In genomic region chr2:219249203-219249980, GRCh38 we compare ENCODE assay signal across 8 cellular contexts. TPM values are rescaled to one million over a fixed set of nuclear protein-coding genes. Genes with fewer than 3 reads are reported as not detected.
DNase-seq lines count a peak whose midpoint lies in the region; ATAC-seq and TF ChIP-seq lines count a peak whose summit lies in the region.

No MANE protein-coding gene starts in this region.

- intact Hi-C loops in adrenal gland (cut with DNase I) (loop anchor here (10.0 kb wide), 1 partner anchor 45 kb away; no protein-coding TSS in a partner anchor), heart left ventricle (cut with DNase I) (loop anchor here in 2 of 10 donors (5.0 to 10.0 kb wide), 2 partner anchors 43 to 45 kb away; no protein-coding TSS in a partner anchor), prostate gland (cut with DNase I) (no loop called here)

- peaks cover 38% of the 10 kb centered on the region for H3K79me2 ChIP-seq in OCI-LY3 (ENCODE audit: low read length)

- peak overlapping the region; percentile 62 for H3K9ac ChIP-seq in OCI-LY3 (ENCODE audit: low read length)

- peaks cover 26 to 79% (median 58%) of the 10 kb centered on the region in 4 donors for H3K4me1 Mint-ChIP-seq in CD4-positive, CD25-positive, alpha-beta regulatory T cell

- peak overlapping the region; percentile 94 for H3K27ac ChIP-seq in CD4-positive, CD25-positive, alpha-beta regulatory T cell (ENCODE audit: insufficient read depth, low read length, poor library complexity, severe bottlenecking)
- H3K27ac ChIP-seq in OCI-LY3 (ENCODE audit: low read length) (peak overlapping the region; percentile 94), adrenal gland (peak overlapping the region; percentile 29 to 90 (median 71)), heart left ventricle (peak overlapping the region; percentile 58 to 95 (median 77)), prostate gland (peak overlapping the region; percentile 86 to 94)

- no peak for ATAC-seq in CD4-positive, CD25-positive, alpha-beta regulatory T cell (ENCODE audit: low read depth in 2 of 2)
- ATAC-seq in GM19043 (IDR thresholded peaks at IDR 0.05; ENCODE audit: low read depth, unreplicated experiment): peak; percentile 41
- ATAC-seq in HG03558 (IDR thresholded peaks at IDR 0.05; ENCODE audit: extremely low read depth, unreplicated experiment): peak; percentile 30
- ATAC-seq in heart left ventricle: peak; percentile 32 to 61 (median 44)

- H4K20me1 ChIP-seq in OCI-LY3 (ENCODE audit: insufficient read depth, low read length): no peaks in the 10 kb centered on the region

- peak overlapping the region; percentile 96 to 100 (median 98) for H3K4me3 Mint-ChIP-seq in CD4-positive, CD25-positive, alpha-beta regulatory T cell

- WGBS in adrenal gland, 4 donors: 29 to 63% (median 33%) methylated on average over 2 to 7 of the region's 7 CpGs
- 29 to 37% (median 33%) methylated on average over 5 to 7 of the region's 7 CpGs for WGBS in heart left ventricle, 4 donors
- 13% methylated on average over 7 of the region's 7 CpGs for WGBS in prostate gland

- no peaks in the 10 kb centered on the region for H3K27me3 ChIP-seq in CD4-positive, CD25-positive, alpha-beta regulatory T cell (ENCODE audit: control insufficient read depth, insufficient read depth, low read length)
- H3K27me3 ChIP-seq in OCI-LY3 (ENCODE audit: low read depth, low read length): no peaks in the 10 kb centered on the region
- H3K27me3 ChIP-seq in adrenal gland: no peaks in the 10 kb centered on the region
- peaks cover 0 to 5% (median 0%) of the 10 kb centered on the region in 9 donors for H3K27me3 ChIP-seq in heart left ventricle
- H3K27me3 ChIP-seq in prostate gland (replicated peaks; ENCODE audit: insufficient read depth): no peaks in the 10 kb centered on the region

- peaks cover 0 to 2% (median 0%) of the 10 kb centered on the region in 7 donors for H3K9me3 Mint-ChIP-seq in CD4-positive, CD25-positive, alpha-beta regulatory T cell

- TF ChIP-seq POLR2A in adrenal gland (IDR thresholded peaks at IDR 0.05): peak; percentile 23 to 65
- TF ChIP-seq POLR2A in heart left ventricle (IDR thresholded peaks at IDR 0.05): no peak
- peak; percentile 58 for TF ChIP-seq POLR2A in prostate gland (IDR thresholded peaks at IDR 0.05)

- peaks cover 6% of the 10 kb centered on the region for H3K27me3 Mint-ChIP-seq in CD4-positive, CD25-positive, alpha-beta regulatory T cell

- H2AFZ ChIP-seq in OCI-LY3 (ENCODE audit: low read depth, low read length): no peak overlapping the region

- peak overlapping the region; percentile 84 for H3K4me3 ChIP-seq in CD4-positive, CD25-positive, alpha-beta regulatory T cell (ENCODE audit: low read depth, low read length)
- peak overlapping the region; percentile 70 for H3K4me3 ChIP-seq in OCI-LY3 (ENCODE audit: low read length)
- no peak overlapping the region for H3K4me3 ChIP-seq in adrenal gland
- H3K4me3 ChIP-seq in heart left ventricle: peak overlapping the region in 5 of 12 donors; percentile 4 to 42 (median 10)
- no peak overlapping the region for H3K4me3 ChIP-seq in prostate gland

- H3K4me2 ChIP-seq in OCI-LY3 (ENCODE audit: low read length): peak overlapping the region; percentile 94

- H3K36me3 Mint-ChIP-seq in CD4-positive, CD25-positive, alpha-beta regulatory T cell: peaks cover 37% of the 10 kb centered on the region

- H3K36me3 ChIP-seq in CD4-positive, CD25-positive, alpha-beta regulatory T cell (ENCODE audit: control insufficient read depth, insufficient read depth, low read length): peaks cover 32% of the 10 kb centered on the region
- H3K36me3 ChIP-seq in OCI-LY3 (replicated peaks; ENCODE audit: low read depth, low read length) (peaks cover 18% of the 10 kb centered on the region), adrenal gland (replicated peaks in 1 of 2) (peaks cover 0 to 17% of the 10 kb centered on the region in 2 donors), heart left ventricle (peaks cover 0 to 41% (median 29%) of the 10 kb centered on the region in 9 donors), prostate gland (no peaks in the 10 kb centered on the region)

- TF ChIP-seq CTCF in OCI-LY3 (IDR thresholded peaks at IDR 0.05; ENCODE audit: low read depth, low read length): no peak
- no peak for TF ChIP-seq CTCF in adrenal gland (IDR thresholded peaks at IDR 0.05)
- no peak for TF ChIP-seq CTCF in heart left ventricle (IDR thresholded peaks at IDR 0.05)
- TF ChIP-seq CTCF in prostate gland (IDR thresholded peaks at IDR 0.05): no peak

- peaks cover 88% of the 10 kb centered on the region for H3K4me1 ChIP-seq in CD4-positive, CD25-positive, alpha-beta regulatory T cell (ENCODE audit: control insufficient read depth, insufficient read depth, low read length, poor library complexity, severe bottlenecking)
- H3K4me1 ChIP-seq in OCI-LY3 (ENCODE audit: low read length): peaks cover 44% of the 10 kb centered on the region
- H3K4me1 ChIP-seq in adrenal gland (replicated peaks in 1 of 2): peaks cover 37 to 54% of the 10 kb centered on the region in 2 donors
- H3K4me1 ChIP-seq in heart left ventricle: peaks cover 6 to 86% (median 55%) of the 10 kb centered on the region in 12 donors
- peaks cover 29% of the 10 kb centered on the region for H3K4me1 ChIP-seq in prostate gland (replicated peaks)

- no peaks in the 10 kb centered on the region for H3K9me3 ChIP-seq in CD4-positive, CD25-positive, alpha-beta regulatory T cell (ENCODE audit: control insufficient read depth in 2 of 2, low read length in 2 of 2)
- no peaks in the 10 kb centered on the region for H3K9me3 ChIP-seq in OCI-LY3 (ENCODE audit: insufficient read depth, low read length)
- no peaks in the 10 kb centered on the region for H3K9me3 ChIP-seq in adrenal gland (replicated peaks in 1 of 3)
- H3K9me3 ChIP-seq in heart left ventricle: no peaks in the 10 kb centered on the region
- no peaks in the 10 kb centered on the region for H3K9me3 ChIP-seq in prostate gland

- DNase-seq in CD4-positive, CD25-positive, alpha-beta regulatory T cell: peak; percentile 23 to 66 (median 44)
- DNase-seq in adrenal gland (peak; percentile 73 to 90 (median 87)), heart left ventricle (peak; percentile 69 to 82 (median 79)), prostate gland (ENCODE audit: low spot score) (peak; percentile 95), NCI-H1930 (lab: John Stamatoyannopoulos, UW) (no peak)

- H3K27ac Mint-ChIP-seq in CD4-positive, CD25-positive, alpha-beta regulatory T cell: peak overlapping the region; percentile 95 to 98 (median 96)

RNA-seq across cellular contexts. Expression of gene TUBA4B, which starts 3.7 kb away (rescaled TPM):
- total RNA-seq in CD4-positive, CD25-positive, alpha-beta regulatory T cell: not detected
- polyA plus RNA-seq in CD4-positive, CD25-positive, alpha-beta regulatory T cell: not detected
- total RNA-seq in adrenal gland: under 1 TPM in 1 of 8 donors, not detected in 7; 0.14 TPM
- under 1 TPM in 1 of 3 donors, not detected in 2; 0.07 TPM for polyA plus RNA-seq in adrenal gland
- total RNA-seq in heart left ventricle: not detected
- not detected for polyA plus RNA-seq in heart left ventricle
- total RNA-seq in prostate gland: not detected

RNA-seq across cellular contexts. Expression of gene STK16, which starts 4.1 kb away (rescaled TPM):
- total RNA-seq in CD4-positive, CD25-positive, alpha-beta regulatory T cell: 21.9 TPM
- 10 to 100 TPM; 14.8 to 26.1 (median 19.1) TPM for polyA plus RNA-seq in CD4-positive, CD25-positive, alpha-beta regulatory T cell
- total RNA-seq in adrenal gland: 10 to 100 TPM; 19.2 to 55.8 (median 30.1) TPM
- 10 to 100 TPM; 24.7 to 27.1 (median 26.8) TPM for polyA plus RNA-seq in adrenal gland
- total RNA-seq in heart left ventricle: 10 to 100 TPM; 13.8 to 26.9 (median 19.1) TPM
- 10 to 100 TPM; 13.8 to 31.6 TPM for polyA plus RNA-seq in heart left ventricle
- total RNA-seq in prostate gland: 10 to 100 TPM; 20.5 to 26.1 TPM

RNA-seq across cellular contexts. Expression of gene GLB1L, which starts 4.1 kb away (rescaled TPM):
- total RNA-seq in CD4-positive, CD25-positive, alpha-beta regulatory T cell: 0.86 TPM
- 1 to 10 TPM in 1 of 4 donors, under 1 TPM in 2, not detected in 1; 0.78 to 1.1 (median 0.90) TPM for polyA plus RNA-seq in CD4-positive, CD25-positive, alpha-beta regulatory T cell
- total RNA-seq in adrenal gland (10 to 100 TPM in 6 of 8 donors, 1 to 10 TPM in 2; 6.3 to 25.0 (median 14.5) TPM), heart left ventricle (1 to 10 TPM; 1.6 to 7.9 (median 2.5) TPM), prostate gland (10 to 100 TPM; 23.1 to 25.0 TPM)
- polyA plus RNA-seq in adrenal gland (10 to 100 TPM; 12.6 to 18.1 (median 14.9) TPM), heart left ventricle (1 to 10 TPM; 1.3 to 1.8 TPM)

RNA-seq across cellular contexts. Expression of gene TUBA4A, which starts 4.3 kb away (rescaled TPM):
- total RNA-seq in CD4-positive, CD25-positive, alpha-beta regulatory T cell: 245 TPM
- 100 to 1,000 TPM; 217 to 323 (median 270) TPM for polyA plus RNA-seq in CD4-positive, CD25-positive, alpha-beta regulatory T cell
- total RNA-seq in adrenal gland: 100 to 1,000 TPM in 1 of 8 donors, 10 to 100 TPM in 7; 16.6 to 207 (median 25.9) TPM
- polyA plus RNA-seq in adrenal gland: 100 to 1,000 TPM in 1 of 3 donors, 10 to 100 TPM in 2; 13.4 to 741 (median 39.6) TPM
- total RNA-seq in heart left ventricle: 100 to 1,000 TPM; 137 to 381 (median 193) TPM
- polyA plus RNA-seq in heart left ventricle: 100 to 1,000 TPM; 189 to 362 TPM
- total RNA-seq in prostate gland: 10 to 100 TPM; 43.5 to 51.2 TPM

RNA-seq across cellular contexts. Expression of gene ANKZF1, which starts 19.8 kb away (rescaled TPM):
- total RNA-seq in CD4-positive, CD25-positive, alpha-beta regulatory T cell: 123 TPM
- polyA plus RNA-seq in CD4-positive, CD25-positive, alpha-beta regulatory T cell: 10 to 100 TPM; 23.5 to 37.5 (median 28.5) TPM
- total RNA-seq in adrenal gland: 10 to 100 TPM; 11.5 to 60.1 (median 37.6) TPM
- polyA plus RNA-seq in adrenal gland: 10 to 100 TPM; 15.0 to 93.1 (median 50.4) TPM
- 10 to 100 TPM; 14.0 to 36.8 (median 28.0) TPM for total RNA-seq in heart left ventricle
- polyA plus RNA-seq in heart left ventricle: 10 to 100 TPM; 15.2 to 22.5 TPM
- 10 to 100 TPM; 64.4 to 85.7 TPM for total RNA-seq in prostate gland

Comparison
In these comparisons a context has a peak if more than half of its experiments do, and no peak if none do; other contexts are left out.
1. ATAC-seq: peak in GM19043 (single experiment), HG03558 (single experiment) and heart left ventricle (4 of 4); none in CD4-positive, CD25-positive, alpha-beta regulatory T cell (0 of 2).
2. DNase-seq: peak in CD4-positive, CD25-positive, alpha-beta regulatory T cell (3 of 3), adrenal gland (7 of 7), heart left ventricle (5 of 5) and prostate gland (single experiment); none in NCI-H1930 (0 of 2).
3. H3K4me3 ChIP-seq: peak in CD4-positive, CD25-positive, alpha-beta regulatory T cell (single experiment) and OCI-LY3 (single experiment); none in adrenal gland (0 of 4) and prostate gland (0 of 2).
4. POLR2A ChIP-seq: peak in adrenal gland (2 of 2) and prostate gland (single experiment); none in heart left ventricle (0 of 2).
5. Peak in every context shown above with its lines, with median percentiles within 50 percentile points of each other: H3K27ac ChIP-seq.